In the genomic region with DNA sequence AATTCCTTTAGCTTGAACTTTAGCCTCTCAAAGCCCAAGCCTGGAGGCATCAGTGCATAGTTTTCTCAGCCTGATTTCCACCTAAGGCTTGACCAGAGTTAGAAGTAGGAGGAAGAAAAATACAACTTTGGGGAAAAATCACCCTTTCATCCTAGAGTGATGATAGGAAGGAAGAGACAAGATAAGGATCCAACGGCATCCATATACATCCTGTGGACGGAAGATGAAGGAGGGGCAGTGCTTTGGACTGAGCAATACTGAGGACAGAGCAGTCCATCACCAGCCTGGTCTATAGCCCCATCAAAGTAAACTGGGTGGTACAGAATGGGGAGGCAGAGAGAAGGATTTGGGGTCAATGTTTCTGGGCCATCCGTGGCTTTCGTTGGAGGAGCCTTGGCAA, we compare ENCODE assay signal across 1 cellular context.
TF ChIP-seq lines count a peak whose summit lies in the region.

No MANE protein-coding gene starts in this region.

TF ChIP-seq in K562, 482 proteins besides CTCF, POLR2A, EP300 and RAD21:
- no peak for TF ChIP-seq ZNF583 (CRISPR knock-in tag; IDR thresholded peaks at IDR 0.05)
- 0 out of 2 replicates have a peak, but pooled peaks have one; percentile 23 for TF ChIP-seq NFRKB (IDR thresholded peaks at IDR 0.05; ENCODE audit: low read depth)
- no peak for TF ChIP-seq RBM39 (optimal IDR thresholded peaks at IDR 0.05; ENCODE audit: low read depth, low read length)
- TF ChIP-seq ZNF77 (CRISPR knock-in tag; IDR thresholded peaks at IDR 0.05): no peak
- no peak for TF ChIP-seq SRF (CRISPR knock-in tag; IDR thresholded peaks at IDR 0.05)
- no peak for TF ChIP-seq CREBBP (IDR thresholded peaks at IDR 0.05; ENCODE audit: low read depth, low read length)
- 0 out of 2 replicates have a peak, but pooled peaks have one; percentile 9 for TF ChIP-seq ZNF584 (CRISPR knock-in tag; IDR thresholded peaks at IDR 0.05; ENCODE audit: low read depth)
- peak in 1 of 2 experiments; percentile 35; a peak in 1 of 4 replicates for TF ChIP-seq RCOR1 (IDR thresholded peaks at IDR 0.05; ENCODE audit: borderline replicate concordance in 1 of 2, low read depth in 2 of 2, low read length in 2 of 2)
- TF ChIP-seq BCOR (IDR thresholded peaks at IDR 0.05): no peak
- no peak for TF ChIP-seq THRAP3 (IDR thresholded peaks at IDR 0.05; ENCODE audit: borderline replicate concordance)
- no peak for TF ChIP-seq NUFIP1 (IDR thresholded peaks at IDR 0.05; ENCODE audit: partially characterized antibody)
- no peak for TF ChIP-seq MXI1 (IDR thresholded peaks at IDR 0.05; ENCODE audit: low read depth, low read length)
- peak; percentile 24; the same call in 1 of the 2 replicates for TF ChIP-seq ETV1 (tag; conservative IDR thresholded peaks at IDR 0.05; ENCODE audit: low read depth)
- no peak for TF ChIP-seq HDGF (IDR thresholded peaks at IDR 0.05)
- TF ChIP-seq CTBP1 (IDR thresholded peaks at IDR 0.05; ENCODE audit: borderline replicate concordance): peak; percentile 80
- no peak for TF ChIP-seq PTBP1 (IDR thresholded peaks at IDR 0.05; ENCODE audit: low read depth, low read length)
- 0 out of 2 replicates have a peak, but pooled peaks have one; percentile 17 for TF ChIP-seq ARID1B (IDR thresholded peaks at IDR 0.05)
- TF ChIP-seq ZNF239 (CRISPR knock-in tag; IDR thresholded peaks at IDR 0.05): no peak; the same call in 1 of the 2 replicates
- peak; percentile 22; the same call in 1 of the 2 replicates for TF ChIP-seq ZEB2 (IDR thresholded peaks at IDR 0.05)
- no peak for TF ChIP-seq TAF9B (IDR thresholded peaks at IDR 0.05; ENCODE audit: partially characterized antibody)
- peak; percentile 86 for TF ChIP-seq MECOM (CRISPR knock-in tag; IDR thresholded peaks at IDR 0.05)
- TF ChIP-seq YBX1 (IDR thresholded peaks at IDR 0.05): no peak
